ENCODE assay signal across 19 cellular contexts in the genomic region with DNA sequence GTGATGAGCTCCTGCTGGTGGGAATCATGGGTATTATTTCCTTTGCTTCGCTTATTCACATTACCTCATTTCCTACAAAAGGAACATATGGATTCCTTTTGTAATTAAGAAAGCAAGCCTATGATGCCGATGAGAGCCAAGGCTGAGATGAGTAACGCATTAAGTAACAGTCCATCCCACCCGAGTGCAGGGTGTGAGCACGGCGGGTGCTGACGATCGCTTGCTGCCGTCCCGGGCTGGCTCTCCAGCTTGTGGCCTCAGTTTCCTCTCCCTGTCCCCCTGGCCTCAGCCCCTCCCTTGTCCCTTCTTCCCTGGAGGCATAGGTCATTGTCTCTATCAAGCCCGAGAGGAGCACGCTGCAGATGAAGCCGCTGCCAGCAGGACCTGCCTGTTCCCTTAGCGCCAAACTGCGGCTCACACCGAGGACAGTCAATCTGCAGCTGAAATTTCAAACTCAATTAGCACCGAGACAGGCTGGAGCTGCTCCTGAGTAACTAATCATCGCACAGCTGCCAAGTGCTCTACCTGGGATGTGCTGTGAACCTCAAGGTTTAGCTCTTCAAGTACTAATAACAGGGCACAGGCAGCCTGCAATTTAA.
DNase-seq lines count a peak whose midpoint lies in the region; TF ChIP-seq lines count a peak whose summit lies in the region.
"Had no signal": no experiment of that assay in that cellular context is flagged by ENCODE, and none has a peak within 500 bp of the region (broad histone marks: within the 10 kb centered on the region; RNA-seq: fewer than 3 reads in every experiment).

No MANE protein-coding gene starts in this region.

- H3K27me3 Mint-ChIP-seq in glutamatergic neuron (ENCODE audit: unreplicated experiment): peaks cover 6% of the 10 kb centered on the region
- H3K27me3 Mint-ChIP-seq: activated naive CD8-positive, alpha-beta T cell had no signal

- peak overlapping the region; percentile 31; the same call in 1 of the 2 replicates for H2AFZ ChIP-seq in GM23248

- peak overlapping the region; percentile 74 for H3K4me2 ChIP-seq in GM23248 (ENCODE audit: unreplicated experiment)

- H3K27ac Mint-ChIP-seq in glutamatergic neuron (ENCODE audit: unreplicated experiment): peak overlapping the region; percentile 94
- H3K27ac Mint-ChIP-seq: activated naive CD8-positive, alpha-beta T cell had no signal

- peaks cover 10% of the 10 kb centered on the region for H3K9me3 Mint-ChIP-seq in glutamatergic neuron (ENCODE audit: unreplicated experiment)

- H3K79me2 ChIP-seq in GM23248 (ENCODE audit: insufficient read depth): no peaks in the 10 kb centered on the region

- H3F3A ChIP-seq in GM23248 (ENCODE audit: insufficient read depth): peaks cover 4% of the 10 kb centered on the region; the same call in 1 of the 2 replicates

- H3K9me3 ChIP-seq in GM23248 (ENCODE audit: low read depth): no peaks in the 10 kb centered on the region
- H3K9me3 ChIP-seq in adipocyte (ENCODE audit: control insufficient read depth, low read length): no peaks in the 10 kb centered on the region
- H3K9me3 ChIP-seq: BLaER1 treated with 17β-estradiol and CSF1 and Interleukin-3, amounts not matched to agents 10 nM and 100 nM; esophagus squamous epithelium; Peyer's patch; prostate gland had no signal

- H3K4me3 Mint-ChIP-seq in glutamatergic neuron (ENCODE audit: unreplicated experiment): peak overlapping the region; percentile 72
- H3K4me3 Mint-ChIP-seq: activated naive CD8-positive, alpha-beta T cell had no signal

- H3K4me1 Mint-ChIP-seq in glutamatergic neuron (ENCODE audit: low read depth, unreplicated experiment): peaks cover 42% of the 10 kb centered on the region

- DNase-seq in AG10803 (ENCODE audit: low read depth): peak; percentile 54
- peak; percentile 87 for DNase-seq in GM23248
- peak; percentile 43 for DNase-seq in adipocyte (ENCODE audit: low read depth)
- DNase-seq in glutamatergic neuron: peak; percentile 69
- no peak for DNase-seq in NCI-H2196 (lab: John Stamatoyannopoulos, UW; ENCODE audit: unreplicated experiment)
- DNase-seq in ureter (ENCODE audit: low spot score): no peak
- no peak for DNase-seq in NCI-H226
- no peak for DNase-seq in activated T-cell treated with anti-CD3 and anti-CD28 coated beads, Interleukin-2, amount 50 U/mL, for 48 hours
- DNase-seq: activated CD4-positive, alpha-beta T cell treated with anti-CD3 and anti-CD28 coated beads for 1 hour; activated CD8-positive, alpha-beta memory T cell treated with anti-CD3 and anti-CD28 coated beads, Interleukin-2, amount 50 U/mL, for 48 hours; DND-41; esophagus squamous epithelium; NCI-H2029 treated with DMSO at 0.1 percent for 48 hours; Peyer's patch; stimulated activated CD4-positive, alpha-beta T cell treated with anti-CD3 and anti-CD28 coated beads, Interleukin-2, amount 100 ng/mL, for 24 hours had no signal

- H3K36me3 ChIP-seq in GM23248 (ENCODE audit: low read depth) (no peaks in the 10 kb centered on the region), adipocyte (ENCODE audit: control insufficient read depth, insufficient read depth, low read length, severe bottlenecking) (peaks cover 2% of the 10 kb centered on the region)
- H3K36me3 ChIP-seq: prostate gland had no signal

- 4% methylated on average over 18 of the region's 18 CpGs for WGBS in GM23248 (ENCODE audit: low coverage in 1 of 2, low lambda C conversion rate in 2 of 2, missing lambda C conversion rate in 2 of 2), 2 experiments

- H3K9me2 ChIP-seq in GM23248 (ENCODE audit: insufficient read depth): no peaks in the 10 kb centered on the region

- no peaks in the 10 kb centered on the region for H3K36me3 Mint-ChIP-seq in glutamatergic neuron (ENCODE audit: unreplicated experiment)

- H3K4me1 ChIP-seq in GM23248 (ENCODE audit: insufficient read depth) (peaks cover 11% of the 10 kb centered on the region), adipocyte (ENCODE audit: control insufficient read depth, insufficient read depth, low read length) (peaks cover 14% of the 10 kb centered on the region)
- H3K4me1 ChIP-seq: Peyer's patch, prostate gland had no signal

- H4K20me1 ChIP-seq in GM23248 (ENCODE audit: insufficient read depth): no peaks in the 10 kb centered on the region
- H4K20me1 ChIP-seq: BLaER1 treated with 17β-estradiol and CSF1 and Interleukin-3, amounts not matched to agents 10 nM and 100 nM had no signal

- H3K4me3 ChIP-seq in AG10803 (ENCODE audit: low read length) (peak overlapping the region; percentile 36), GM23248 (peak overlapping the region; percentile 43), adipocyte (ENCODE audit: low read length) (peak overlapping the region; percentile 12)
- H3K4me3 ChIP-seq: BLaER1 treated with 17β-estradiol and CSF1 and Interleukin-3, amounts not matched to agents 10 nM and 100 nM; esophagus squamous epithelium; Peyer's patch; prostate gland had no signal

- H3K9ac ChIP-seq in GM23248: peak overlapping the region; percentile 21; the same call in 1 of the 2 replicates
- H3K9ac ChIP-seq in adipocyte (ENCODE audit: low read length): no peak overlapping the region
- H3K9ac ChIP-seq: BLaER1 treated with 17β-estradiol and CSF1 and Interleukin-3, amounts not matched to agents 10 nM and 100 nM had no signal

- no peak overlapping the region for H3K27ac ChIP-seq in GM23248
- H3K27ac ChIP-seq: BLaER1 treated with 17β-estradiol and CSF1 and Interleukin-3, amounts not matched to agents 10 nM and 100 nM; esophagus squamous epithelium; HL-60; Peyer's patch; prostate gland had no signal

- TF ChIP-seq CTCF in AG10803 (conservative IDR thresholded peaks at IDR 0.05; ENCODE audit: low read length) (no peak), glutamatergic neuron (IDR thresholded peaks at IDR 0.05; ENCODE audit: partially characterized antibody, unreplicated experiment) (no peak)

- in situ Hi-C loops in GM23248 (cut with MboI): no loop called here

- H3K27me3 ChIP-seq in GM23248 (replicated peaks; ENCODE audit: insufficient read depth) (peaks cover 3% of the 10 kb centered on the region; the same call in 1 of the 2 replicates), adipocyte (replicated peaks; ENCODE audit: control insufficient read depth, insufficient read depth, low read length) (no peaks in the 10 kb centered on the region)
- H3K27me3 ChIP-seq: BLaER1 treated with 17β-estradiol and CSF1 and Interleukin-3, amounts not matched to agents 10 nM and 100 nM; esophagus squamous epithelium; Peyer's patch had no signal

Comparison
In these comparisons a context has a peak if more than half of its experiments do, and no peak if none do; other contexts are left out.
1. DNase-seq: peak in AG10803 (single experiment), GM23248 (single experiment), adipocyte (single experiment) and glutamatergic neuron (single experiment); none in NCI-H2196 (single experiment), ureter (single experiment), NCI-H226 (single experiment) and activated T-cell treated with anti-CD3 and anti-CD28 coated beads, Interleukin-2, amount 50 U/mL, for 48 hours (0 of 2).
2. Peak in every context shown above with its lines, with median percentiles within 50 percentile points of each other: H3K4me3 ChIP-seq.